In genomic region chr7:66995045-66995776, GRCh38 we compare ENCODE assay signal across 8 cellular contexts. TPM values are rescaled to one million over a fixed set of nuclear protein-coding genes. Genes with fewer than 3 reads are reported as not detected.
DNase-seq lines count a peak whose midpoint lies in the region; ATAC-seq and TF ChIP-seq lines count a peak whose summit lies in the region.
"Not testable (repeated sequence)": the region's sequence is repeated elsewhere in the genome, so short reads cannot be mapped to it uniquely, and the experiment has no call there.

TSS of gene SBDS (minus strand) at chr7:66995586. CDS start at chr7:66995417, 169 bp downstream.

- intact Hi-C loops in ascending aorta (cut with DNase I) = loop anchor here (1.0 to 5.0 kb wide), 7 partner anchors 73 to 1123 kb away; partner anchors contain the start of genes KCTD7, RABGEF1, TMEM248 and VKORC1L1
- intact Hi-C loops in right cardiac atrium (cut with DNase I); uterus (cut with DNase I; ENCODE audit: low total_unique reads): not testable (repeated sequence)

- peaks cover 19% of the 10 kb centered on the region for H3K4me1 Mint-ChIP-seq in T-helper 2 cell treated with Interferon-gamma antibody and Interleukin-4, amounts not matched to agents 5 μg/mL and 100 μg/mL, for 36 hours (ENCODE audit: low read depth)

- TF ChIP-seq CTCF in ascending aorta (IDR thresholded peaks at IDR 0.05); uterus (IDR thresholded peaks at IDR 0.05): not testable (repeated sequence)

- not testable (repeated sequence) for H3K9me3 Mint-ChIP-seq in T-helper 2 cell treated with Interferon-gamma antibody and Interleukin-4, amounts not matched to agents 5 μg/mL and 100 μg/mL, for 36 hours

- ATAC-seq in GM18499 (IDR thresholded peaks at IDR 0.05; ENCODE audit: insufficient read depth, unreplicated experiment) = peak; percentile 39
- peak; percentile 73 for ATAC-seq in HG02970 (IDR thresholded peaks at IDR 0.05; ENCODE audit: low FRiP score, unreplicated experiment)
- peak; percentile 90 to 92 for ATAC-seq in right cardiac atrium

- peaks cover 32 to 44% of the 10 kb centered on the region in 2 donors for H3K36me3 ChIP-seq in ascending aorta
- H3K36me3 ChIP-seq in uterus = not testable (repeated sequence)

- H3K9me3 ChIP-seq in ascending aorta; right cardiac atrium (ENCODE audit: control insufficient read depth, low read length); uterus: not testable (repeated sequence)

- TF ChIP-seq POLR2A in uterus (IDR thresholded peaks at IDR 0.05) = peak; percentile 94 to 97

- DNase-seq in NCI-H1930 (lab: John Stamatoyannopoulos, UW) (peak; percentile 99 to 100), ascending aorta (ENCODE audit: low spot score in 2 of 2) (peak; percentile 86 to 98), right cardiac atrium (peak; percentile 94 to 96 (median 96)), pulmonary artery endothelial cell (ENCODE audit: low read depth, low spot score) (peak; percentile 94), uterus (peak; percentile 93 to 98)
- DNase-seq in T-helper 2 cell treated with Interferon-gamma antibody and Interleukin-4, amounts not matched to agents 5 μg/mL and 100 μg/mL, for 36 hours (ENCODE audit: low spot score) = peak; percentile 94

- H3K27me3 Mint-ChIP-seq in T-helper 2 cell treated with Interferon-gamma antibody and Interleukin-4, amounts not matched to agents 5 μg/mL and 100 μg/mL, for 36 hours (ENCODE audit: low read depth) = not testable (repeated sequence)

- H3K36me3 Mint-ChIP-seq in T-helper 2 cell treated with Interferon-gamma antibody and Interleukin-4, amounts not matched to agents 5 μg/mL and 100 μg/mL, for 36 hours (ENCODE audit: low read depth) = peaks cover 18% of the 10 kb centered on the region

- peaks cover 7 to 24% of the 10 kb centered on the region in 2 donors for H3K4me1 ChIP-seq in ascending aorta
- not testable (repeated sequence) for H3K4me1 ChIP-seq in right cardiac atrium (ENCODE audit: control insufficient read depth, insufficient read depth, low read length); uterus

- peak within 1 kb of the TSS; percentile 98 for H3K4me3 Mint-ChIP-seq in T-helper 2 cell treated with Interferon-gamma antibody and Interleukin-4, amounts not matched to agents 5 μg/mL and 100 μg/mL, for 36 hours

- peak within 1 kb of the TSS; percentile 100 for H3K27ac Mint-ChIP-seq in T-helper 2 cell treated with Interferon-gamma antibody and Interleukin-4, amounts not matched to agents 5 μg/mL and 100 μg/mL, for 36 hours

- under 1% methylated on average over 59 of the region's 59 CpGs for WGBS in right cardiac atrium

- peak within 1 kb of the TSS; percentile 75 to 82 for H3K4me3 ChIP-seq in ascending aorta
- H3K4me3 ChIP-seq in right cardiac atrium (ENCODE audit: low read length) = peak within 1 kb of the TSS; percentile 79
- peak within 1 kb of the TSS; percentile 55 to 87 for H3K4me3 ChIP-seq in uterus

- not testable (repeated sequence) for H3K27me3 ChIP-seq in ascending aorta; right cardiac atrium (ENCODE audit: control insufficient read depth, insufficient read depth); uterus

- peak within 1 kb of the TSS; percentile 98 to 99 for H3K27ac ChIP-seq in ascending aorta
- peak within 1 kb of the TSS; percentile 88 for H3K27ac ChIP-seq in right cardiac atrium (ENCODE audit: low read length)
- H3K27ac ChIP-seq in uterus = peak within 1 kb of the TSS; percentile 97 to 100

RNA-seq across cellular contexts. Expression of gene SBDS, which starts in this region (rescaled TPM):
- total RNA-seq in ascending aorta (165 TPM), right cardiac atrium (100 to 1,000 TPM; 170 to 237 (median 193) TPM), pulmonary artery endothelial cell (72.1 and 105 TPM in 2 replicates), uterus (100 to 1,000 TPM in 2 of 4 donors, 10 to 100 TPM in 2; 57.1 to 134 (median 94.8) TPM)
- 214 TPM for polyA plus RNA-seq in right cardiac atrium

Comparison
In these comparisons a context has a peak if more than half of its experiments do, and no peak if none do; other contexts are left out.
1. Peak in every context shown above with its lines: DNase-seq, ATAC-seq, H3K4me3 ChIP-seq and H3K27ac ChIP-seq.
2. ATAC-seq: peak in every context shown above with its lines; median percentile 91 in right cardiac atrium; 73 in HG02970; 39 in GM18499.